In the genomic region with DNA sequence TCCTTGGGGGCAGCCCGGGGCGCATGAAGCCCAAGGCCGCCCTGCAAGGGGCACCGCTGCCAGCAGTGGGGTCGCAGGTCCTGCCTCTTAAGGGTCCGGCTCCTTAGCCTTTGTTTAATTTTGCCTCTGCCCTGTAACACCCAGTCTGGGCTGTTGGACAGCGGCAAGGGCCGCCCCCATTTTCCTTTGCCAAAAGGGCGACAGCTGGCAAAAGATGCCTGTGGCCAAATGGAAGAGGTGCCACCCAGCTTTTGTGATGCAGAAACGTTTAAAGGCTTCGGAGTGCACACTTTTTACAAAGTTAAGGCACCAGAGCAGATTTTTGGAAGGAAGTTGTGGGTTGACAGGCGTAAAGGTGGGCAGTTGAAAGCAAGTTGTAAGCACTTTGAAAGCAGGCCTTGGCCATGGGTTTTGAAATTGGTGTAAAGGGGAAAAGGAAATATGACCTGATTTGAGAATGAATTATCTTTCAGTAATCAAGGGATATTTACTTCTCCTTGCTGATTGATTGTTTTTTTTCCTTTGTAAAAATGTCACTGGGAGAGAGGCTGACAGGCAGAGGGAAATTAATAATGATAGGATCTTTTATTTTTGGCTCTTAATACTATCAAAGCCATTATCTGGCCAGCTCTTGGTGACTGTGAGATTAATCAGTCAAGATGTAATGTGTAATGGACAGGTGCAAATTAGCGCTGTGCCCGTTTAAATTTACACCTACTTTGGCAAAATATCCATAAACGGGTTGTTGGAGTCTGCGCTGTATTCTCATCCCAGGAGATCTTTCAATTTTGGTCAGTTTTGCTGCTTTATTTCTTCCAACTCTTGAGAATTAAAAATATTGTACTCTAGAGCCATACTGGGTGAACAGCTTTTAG, we compare ENCODE assay signal across 8 cellular contexts.
DNase-seq lines count a peak whose midpoint lies in the region; ATAC-seq lines count a peak whose summit lies in the region.

No MANE protein-coding gene starts in this region.

- H3K4me3 ChIP-seq in rectal smooth muscle tissue (ENCODE audit: low read length): peak overlapping the region; percentile 93

- H3K27ac ChIP-seq in rectal smooth muscle tissue (ENCODE audit: low read depth, low read length): peak overlapping the region; percentile 82

- DNase-seq in DMS114 treated with DMSO at 0.1 percent for 48 hours (lab: John Stamatoyannopoulos, UW; ENCODE audit: unreplicated experiment) (peak; percentile 19), KBM-7 (peak; percentile 65), SHP77 (lab: John Stamatoyannopoulos, UW) (peak; percentile 21 to 37), anterior cingulate cortex (lab: John Stamatoyannopoulos, UW) (peak in 52 of 58 donors; percentile 3 to 69 (median 38)), hypothalamus (lab: John Stamatoyannopoulos, UW) (peak in 39 of 51 donors; percentile 3 to 76 (median 46)), NCI-H510A (lab: John Stamatoyannopoulos, UW) (no peak)

- H3K4me1 ChIP-seq in rectal smooth muscle tissue (ENCODE audit: control insufficient read depth, insufficient read depth, low read length): no peaks in the 10 kb centered on the region

- peak; percentile 23 for ATAC-seq in GM21576 (IDR thresholded peaks at IDR 0.05; ENCODE audit: unreplicated experiment)

- in situ Hi-C loops in KBM-7 (cut with MboI; ENCODE audit: low pct_unique_long_range_greater_than_20kb, low sequenced_read_pairs): no loop called here

- H3K9ac ChIP-seq in rectal smooth muscle tissue (ENCODE audit: low read length): peak overlapping the region; percentile 87

- no peaks in the 10 kb centered on the region for H3K27me3 ChIP-seq in rectal smooth muscle tissue (ENCODE audit: control insufficient read depth, insufficient read depth, low read length)

- H3K36me3 ChIP-seq in rectal smooth muscle tissue (ENCODE audit: control insufficient read depth, insufficient read depth, low read length): no peaks in the 10 kb centered on the region
